ENCODE assay signal across 9 cellular contexts in the genomic region with DNA sequence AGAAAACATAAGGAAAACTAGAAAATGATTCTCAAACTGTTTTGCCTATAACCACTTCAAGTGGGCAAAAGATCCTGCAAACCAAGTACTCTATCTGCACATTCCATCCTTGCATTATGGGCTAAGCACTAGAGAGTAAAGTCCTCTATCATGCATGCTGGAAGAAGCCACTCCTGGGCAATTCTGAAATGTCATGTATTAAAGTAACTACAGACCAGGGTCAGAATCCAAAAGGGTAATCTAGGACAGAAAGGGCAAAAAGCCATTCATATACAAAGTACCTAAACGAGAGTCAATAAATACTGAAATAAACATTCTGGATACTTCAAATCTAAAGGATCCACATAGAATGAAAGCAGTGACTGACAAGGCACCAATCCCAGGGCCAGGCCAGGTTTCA. TPM values are rescaled to one million over a fixed set of nuclear protein-coding genes. Genes with fewer than 3 reads are reported as not detected.
DNase-seq lines count a peak whose midpoint lies in the region; ATAC-seq and TF ChIP-seq lines count a peak whose summit lies in the region.
"Had no signal": no experiment of that assay in that cellular context is flagged by ENCODE, and none has a peak within 500 bp of the region (broad histone marks: within the 10 kb centered on the region; RNA-seq: fewer than 3 reads in every experiment).

No MANE protein-coding gene starts in this region.

- H3K36me3 Mint-ChIP-seq in activated T-cell treated with anti-CD3 and anti-CD28 coated beads, Interleukin-2, amount 50 U/mL, for 24 hours (ENCODE audit: low read depth), result peaks cover 34% of the 10 kb centered on the region

- H3K4me1 Mint-ChIP-seq in activated T-cell treated with anti-CD3 and anti-CD28 coated beads, Interleukin-2, amount 50 U/mL, for 24 hours (ENCODE audit: low read depth), result peaks cover 18% of the 10 kb centered on the region

- intact Hi-C loops in right lobe of liver (cut with DNase I), result no loop called here
- intact Hi-C loops in tibial artery (cut with DNase I; ENCODE audit: low total_unique reads), result no loop called here

- H3K36me3 ChIP-seq in right lobe of liver (no peaks in the 10 kb centered on the region), tibial artery (peaks cover under 1 to 6% (median 6%) of the 10 kb centered on the region in 3 donors)

- TF ChIP-seq POLR2A in right lobe of liver (IDR thresholded peaks at IDR 0.05), result no peak

- peaks cover 0 to 2% (median 0%) of the 10 kb centered on the region in 4 donors for H3K4me1 ChIP-seq in right lobe of liver
- peaks cover 0 to 14% (median 0%) of the 10 kb centered on the region in 4 donors for H3K4me1 ChIP-seq in tibial artery

- TF ChIP-seq CTCF in astrocyte of the spinal cord (IDR thresholded peaks at IDR 0.05; ENCODE audit: low read depth, low read length) (no peak), right lobe of liver (IDR thresholded peaks at IDR 0.05) (no peak), tibial artery (IDR thresholded peaks at IDR 0.05) (no peak)

- no peaks in the 10 kb centered on the region for H3K9me3 Mint-ChIP-seq in activated T-cell treated with anti-CD3 and anti-CD28 coated beads, Interleukin-2, amount 50 U/mL, for 24 hours

- no peaks in the 10 kb centered on the region for H3K9me3 ChIP-seq in right lobe of liver
- no peaks in the 10 kb centered on the region for H3K9me3 ChIP-seq in tibial artery

- peak overlapping the region; percentile 85 for H3K4me3 Mint-ChIP-seq in activated T-cell treated with anti-CD3 and anti-CD28 coated beads, Interleukin-2, amount 50 U/mL, for 24 hours

- in situ Hi-C loops in astrocyte of the spinal cord (cut with HindIII; ENCODE audit: low sequenced_read_pairs), result no loop called here

- H3K4me3 ChIP-seq in astrocyte of the spinal cord (ENCODE audit: low read depth, low read length) (peak overlapping the region; percentile 72), right lobe of liver (peak overlapping the region; percentile 47 to 62 (median 61)), tibial artery (peak overlapping the region; percentile 65 to 66)

- peaks cover 33% of the 10 kb centered on the region for H3K27me3 Mint-ChIP-seq in activated T-cell treated with anti-CD3 and anti-CD28 coated beads, Interleukin-2, amount 50 U/mL, for 24 hours

- peak overlapping the region; percentile 97 for H3K27ac Mint-ChIP-seq in activated T-cell treated with anti-CD3 and anti-CD28 coated beads, Interleukin-2, amount 50 U/mL, for 24 hours

- H3K27ac ChIP-seq in right lobe of liver, result peak overlapping the region in 2 of 3 donors; percentile 37 to 54
- peak overlapping the region; percentile 81 to 84 for H3K27ac ChIP-seq in tibial artery

- DNase-seq in activated T-cell treated with anti-CD3 and anti-CD28 coated beads, Interleukin-2, amount 50 U/mL, for 24 hours, result no peak
- no peak for DNase-seq in activated T-cell treated with anti-CD3 and anti-CD28 coated beads, Interleukin-2, amount 50 U/mL, for 48 hours
- DNase-seq in astrocyte of the spinal cord (ENCODE audit: low read depth, low spot score) (no peak), right lobe of liver (no peak), tibial artery (no peak), GDM1 (lab: John Stamatoyannopoulos, UW) (no peak), NCI-H1092 (lab: John Stamatoyannopoulos, UW) (no peak)
- DNase-seq: DMS153 had no signal

- 6% methylated on average over 1 of the region's 1 CpG for WGBS in right lobe of liver (ENCODE audit: insufficient coverage, low coverage, low lambda C conversion rate, missing lambda C conversion rate)

- H3K27me3 ChIP-seq in right lobe of liver (no peaks in the 10 kb centered on the region), tibial artery (no peaks in the 10 kb centered on the region)

- no peak for ATAC-seq in right lobe of liver
- ATAC-seq in HG03354 (IDR thresholded peaks at IDR 0.05; ENCODE audit: poor library complexity, severe bottlenecking, unreplicated experiment), result no peak

RNA-seq across cellular contexts. Expression of a gene that starts 1.1 kb away (rescaled TPM):
- 10 to 100 TPM; 21.2 to 31.1 (median 24.1) TPM for total RNA-seq in right lobe of liver

RNA-seq across cellular contexts. Expression of a gene that starts 28.6 kb away (rescaled TPM):
- 10 to 100 TPM in 2 of 6 experiments, 1 to 10 TPM in 4; 5.2 to 12.1 (median 8.5) TPM for total RNA-seq in right lobe of liver

RNA-seq across cellular contexts. Expression of a gene that starts 39.5 kb away (rescaled TPM):
- not detected for total RNA-seq in right lobe of liver

RNA-seq across cellular contexts. Expression of a gene that starts 44.3 kb away (rescaled TPM):
- 1 to 10 TPM in 5 of 6 experiments, under 1 TPM in 1; 0.64 to 4.0 (median 1.7) TPM for total RNA-seq in right lobe of liver

RNA-seq across cellular contexts. Expression of a gene that starts 51.3 kb away (rescaled TPM):
- total RNA-seq in right lobe of liver, result 10 to 100 TPM in 5 of 6 experiments, 1 to 10 TPM in 1; 7.8 to 16.3 (median 12.5) TPM
